22 cellular contexts compared by ENCODE assay signal in the genomic region with DNA sequence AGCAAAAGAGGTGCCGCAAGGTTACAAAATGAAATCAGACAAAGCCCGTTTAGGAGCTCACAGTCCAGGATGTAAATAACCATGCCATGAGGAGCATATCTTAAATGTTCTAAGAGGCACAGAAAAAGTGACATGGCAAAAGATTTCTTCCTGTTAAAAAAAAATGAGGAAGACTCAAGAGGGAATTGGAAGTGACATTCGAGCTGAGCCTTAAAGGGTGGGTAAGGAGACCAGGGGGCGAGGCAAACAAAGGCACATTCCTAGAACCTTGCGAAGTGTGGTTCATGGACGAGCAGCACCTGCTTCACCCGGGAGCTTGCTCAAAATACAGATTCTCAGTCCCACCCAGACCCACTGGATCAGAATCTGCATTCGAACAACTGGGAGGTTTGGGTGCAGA.
"Had no signal": no experiment of that assay in that cellular context is flagged by ENCODE, and none has a peak within 500 bp of the region (broad histone marks: within the 10 kb centered on the region; RNA-seq: fewer than 3 reads in every experiment).

No MANE protein-coding gene starts in this region.

- ATAC-seq: K562 had no signal

- H3K27ac Mint-ChIP-seq: IgD-negative memory B cell had no signal

- DNase-seq: Kasumi-1, MV-4-11, NCI-H1048, NCI-H1105, NCI-H1417, NCI-H1436 treated with DMSO at 0.1 percent for 48 hours, NCI-H1694, NCI-H187 treated with DMSO at 0.1 percent for 48 hours, NCI-H2029 treated with DMSO at 0.1 percent for 48 hours, NCI-H2171, NCI-H226, NCI-H446, NCI-H510A, NCI-H524 treated with DMSO at 0.1 percent for 48 hours, NCI-H69, NCI-H774, Right ventricle myocardium superior, RPMI8226, SK-N-SH, SW 1271 had no signal

- H3K4me3 Mint-ChIP-seq: IgD-negative memory B cell had no signal

- H3K4me1 Mint-ChIP-seq: IgD-negative memory B cell had no signal

- H3K9me3 Mint-ChIP-seq: IgD-negative memory B cell had no signal

- H3K36me3 Mint-ChIP-seq: IgD-negative memory B cell had no signal
